Comparison of ENCODE assay signal across 1 cellular context in the genomic region with DNA sequence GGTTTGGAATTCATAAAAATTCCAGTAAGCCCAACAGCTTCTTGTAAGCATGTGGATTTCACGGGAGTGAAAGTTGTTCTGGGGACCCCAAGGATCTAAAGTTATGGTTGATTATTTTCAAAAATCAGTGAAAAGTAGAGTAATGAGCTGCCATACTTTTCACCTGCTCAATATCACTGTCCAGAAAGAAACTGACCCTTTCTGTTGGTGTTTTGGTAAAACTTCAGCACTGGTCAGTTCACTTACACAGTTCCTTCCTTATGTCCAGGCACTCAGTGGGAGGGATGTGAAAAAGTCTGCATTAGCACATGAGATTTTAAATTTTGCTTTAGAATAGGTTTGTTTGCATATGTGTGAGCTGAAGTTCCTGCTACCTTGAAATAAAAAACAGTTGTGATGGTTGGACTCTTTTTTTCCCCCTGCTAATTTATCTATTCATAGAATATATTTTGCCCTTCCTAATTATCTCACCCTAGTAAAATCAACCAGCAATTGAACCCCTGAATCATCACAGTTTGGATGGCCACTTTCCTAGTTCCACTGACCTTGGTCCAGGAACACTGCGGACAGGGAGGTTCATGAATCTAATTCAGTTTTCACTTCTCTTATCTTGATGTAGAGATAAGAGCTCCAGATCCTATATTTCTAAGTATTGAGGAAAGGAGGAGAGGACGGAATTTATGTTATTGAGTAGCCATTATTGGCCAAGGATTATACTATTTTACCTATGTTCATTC.
TF ChIP-seq lines count a peak whose summit lies in the region.

No MANE protein-coding gene starts in this region.

TF ChIP-seq in HepG2, 621 proteins besides CTCF, POLR2A, EP300 and RAD21 (continued from another document):
- TF ChIP-seq HNF1A (IDR thresholded peaks at IDR 0.05; ENCODE audit: low read depth) = no peak
- TF ChIP-seq HNF1A (CRISPR knock-in tag; IDR thresholded peaks at IDR 0.05; ENCODE audit: borderline replicate concordance) = no peak
